ENCODE assay signal across 16 cellular contexts in genomic region chr10:70714245-70714644, GRCh38. TPM values are rescaled to one million over a fixed set of nuclear protein-coding genes. Genes with fewer than 3 reads are reported as not detected.
A peak's percentile ranks its signal among the peaks of the same experiment; 100 is the strongest.
DNase-seq lines count a peak whose midpoint lies in the region; ATAC-seq, FAIRE-seq and TF ChIP-seq lines count a peak whose summit lies in the region.
"Had no signal": no experiment of that assay in that cellular context is flagged by ENCODE, and none has a peak within 500 bp of the region (broad histone marks: within the 10 kb centered on the region; RNA-seq: fewer than 3 reads in every experiment).

No MANE protein-coding gene starts in this region.

- BruUV-seq in K562 (replicated peaks; lab: Mats Ljungman, UMichigan): no TSS peak
- no TSS peak for BruUV-seq in A673 (replicated peaks; lab: Mats Ljungman, UMichigan)

- 0 out of 3 replicates have a peak overlapping the region, but pooled peaks have one; percentile 6 for H3K27ac ChIP-seq in K562 (ENCODE audit: extremely low read depth, low read depth, low read length)
- no peak overlapping the region for H3K27ac ChIP-seq in tibial nerve
- H3K27ac ChIP-seq in A673 (ENCODE audit: low read depth, low read length, poor library complexity, severe bottlenecking): no peak overlapping the region
- H3K27ac ChIP-seq: C4-2B had no signal

- POLR2A ChIA-PET in K562 (lab: Yijun Ruan, JAX): interaction anchor here (0.6 to 1.2 kb wide), 4 partner anchors 10 to 50 kb away, joined by 3 read pairs; no protein-coding TSS in a partner anchor
- POLR2A ChIA-PET in A673 (lab: Charles Lee; ENCODE audit: low non-redundant PET): no interaction called here

- WGBS in K562 (ENCODE audit: insufficient coverage, low coverage, missing lambda C conversion rate): 76% methylated on average over 4 of the region's 4 CpGs
- 63 to 67% methylated on average over 4 of the region's 4 CpGs for WGBS in tibial nerve, 2 donors

- no peak for TF ChIP-seq CTCF in K562 (IDR thresholded peaks at IDR 0.05 in 2 of 3, conservative IDR thresholded peaks at IDR 0.05 in 1 of 3; ENCODE audit: insufficient read depth in 2 of 3, low read depth in 1 of 3, low read length in 3 of 3)
- no peak for TF ChIP-seq CTCF in epithelial cell of esophagus (IDR thresholded peaks at IDR 0.05; ENCODE audit: insufficient read depth, low read depth, low read length, missing control alignments)
- no peak for TF ChIP-seq CTCF in tibial nerve (IDR thresholded peaks at IDR 0.05)
- TF ChIP-seq CTCF in A673 (conservative IDR thresholded peaks at IDR 0.05; ENCODE audit: low read depth, low read length): no peak

- H3K4me3 ChIP-seq in K562 (no peak overlapping the region), epithelial cell of esophagus (ENCODE audit: low read length) (no peak overlapping the region), tibial nerve (no peak overlapping the region), A673 (ENCODE audit: low read depth, low read length, poor library complexity, severe bottlenecking) (no peak overlapping the region)

- DNase-seq in K562 (ENCODE audit: extremely low read depth in 1 of 4, low spot score in 3 of 4) (no peak), epithelial cell of esophagus (ENCODE audit: low read depth) (peak; percentile 2), midbrain (lab: John Stamatoyannopoulos, UW) (peak; percentile 22), superior temporal gyrus (ENCODE audit: extremely low spot score) (peak; percentile 56), tibial nerve (ENCODE audit: low spot score in 2 of 2) (no peak), mesenteric fat pad (ENCODE audit: low spot score) (no peak), A673 (ENCODE audit: low spot score) (no peak)
- DNase-seq: KG1, NCI-H2107, NCI-H345, PC-3, RPMI8226, SHP77 treated with DMSO at 0.1 percent for 48 hours had no signal

- peaks cover 66% of the 10 kb centered on the region; the same call in 2 of the 3 replicates for H3K36me3 ChIP-seq in K562 (ENCODE audit: control insufficient read depth, insufficient read depth, low read length)
- no peaks in the 10 kb centered on the region for H3K36me3 ChIP-seq in tibial nerve
- no peaks in the 10 kb centered on the region for H3K36me3 ChIP-seq in A673 (ENCODE audit: insufficient read depth, low read length, poor library complexity, severe bottlenecking)

- in situ Hi-C loops in K562 (cut with MboI): no loop called here

- H3K4me1 ChIP-seq in K562 (replicated peaks in 1 of 2; ENCODE audit: control insufficient read depth in 2 of 2, insufficient read depth in 2 of 2, low read length in 2 of 2) (peaks cover 24 to 26% of the 10 kb centered on the region in 2 experiments), tibial nerve (peaks cover 0 to 21% (median 4%) of the 10 kb centered on the region in 4 donors), A673 (ENCODE audit: insufficient read depth, low read length, poor library complexity, severe bottlenecking) (no peaks in the 10 kb centered on the region)

- no peak for TF ChIP-seq RAD21 in K562 (CRISPR knock-in tag; conservative IDR thresholded peaks at IDR 0.05 in 1 of 2, IDR thresholded peaks at IDR 0.05 in 1 of 2)

- TF ChIP-seq POLR2A in K562 (conservative IDR thresholded peaks at IDR 0.05) (no peak), tibial nerve (IDR thresholded peaks at IDR 0.05) (no peak)

- FAIRE-seq in K562 (lab: Jason Lieb, UNC): no peak
- FAIRE-seq: D721Med, HepG2 had no signal

- CTCF ChIA-PET in K562 (lab: Yijun Ruan, JAX; ENCODE audit: low intra/inter-chr PET ratio): no interaction called here
- CTCF ChIA-PET in A673 (lab: Charles Lee): interaction anchor here (1.0 kb wide), 1 partner anchor 155 kb away, joined by 6 read pairs; no protein-coding TSS in a partner anchor

- peaks cover 9% of the 10 kb centered on the region for H3K9me1 ChIP-seq in K562 (ENCODE audit: control insufficient read depth, insufficient read depth, low read length)

- TF ChIP-seq EP300 in K562 (IDR thresholded peaks at IDR 0.05; ENCODE audit: low read length) (no peak), tibial nerve (IDR thresholded peaks at IDR 0.05) (no peak)

- ATAC-seq in K562: no peak
- ATAC-seq: HepG2, PC-3 had no signal

- H3K9me3 ChIP-seq in K562 (replicated peaks; ENCODE audit: control insufficient read depth, insufficient read depth, low read depth, low read length) (no peaks in the 10 kb centered on the region), tibial nerve (no peaks in the 10 kb centered on the region), A673 (ENCODE audit: low read depth, low read length, poor library complexity, severe bottlenecking) (no peaks in the 10 kb centered on the region)

- H3K79me2 ChIP-seq in K562 (ENCODE audit: control insufficient read depth, insufficient read depth, low read length): peaks cover 16% of the 10 kb centered on the region

- no peaks in the 10 kb centered on the region for H3K27me3 ChIP-seq in K562 (ENCODE audit: control insufficient read depth in 2 of 2, insufficient read depth in 2 of 2, low read length in 2 of 2)
- H3K27me3 ChIP-seq in tibial nerve: no peaks in the 10 kb centered on the region
- H3K27me3 ChIP-seq in A673 (replicated peaks; ENCODE audit: insufficient read depth, low read depth, low read length, poor library complexity): no peaks in the 10 kb centered on the region

- peak overlapping the region in 1 of 2 experiments; percentile 88; a peak in 1 of 4 replicates for H3K9ac ChIP-seq in K562 (ENCODE audit: insufficient read depth in 1 of 2, low read depth in 2 of 2, low read length in 2 of 2)

- H3K4me2 ChIP-seq in K562 (ENCODE audit: insufficient read depth, low read length): no peak overlapping the region

- no peak overlapping the region for H2AFZ ChIP-seq in K562 (ENCODE audit: low read depth, low read length)

- no peaks in the 10 kb centered on the region for H4K20me1 ChIP-seq in K562 (replicated peaks; ENCODE audit: control insufficient read depth, insufficient read depth, low read length)

- intact Hi-C loops in K562 (cut with micrococcal nuclease): no loop called here
- intact Hi-C loops in A673 (cut with micrococcal nuclease; ENCODE audit: unreplicated experiment): no loop called here

TF ChIP-seq in K562, 482 proteins besides CTCF, POLR2A, EP300 and RAD21:
- TF ChIP-seq IFI16 (CRISPR knock-in tag; IDR thresholded peaks at IDR 0.05) (no peak), ZNF23 (CRISPR knock-in tag; IDR thresholded peaks at IDR 0.05) (no peak), ETS1 (conservative IDR thresholded peaks at IDR 0.05; ENCODE audit: control insufficient read depth, low read depth, low read length) (no peak), ZNF766 (CRISPR knock-in tag; conservative IDR thresholded peaks at IDR 0.05) (no peak), ZNF146 (CRISPR knock-in tag; IDR thresholded peaks at IDR 0.05; ENCODE audit: unreplicated experiment) (no peak), TOE1 (IDR thresholded peaks at IDR 0.05; ENCODE audit: borderline replicate concordance) (no peak), TOE1 (CRISPR knock-in tag; IDR thresholded peaks at IDR 0.05; ENCODE audit: borderline replicate concordance, low read depth) (no peak)

RNA-seq across cellular contexts. Expression of gene ADAMTS14, which starts 41.9 kb away (rescaled TPM):
- total RNA-seq in K562 (2011; cell fraction: chromatin; rRNA removed; ENCODE audit: low replicate concordance): 66.8 and 209 TPM in 2 replicates
- total RNA-seq in K562 (2011; cell fraction: nucleolus; rRNA removed): 115 and 150 TPM in 2 replicates
- total RNA-seq in K562 (2011; cell fraction: nucleoplasm; rRNA removed): 67.9 and 80.6 TPM in 2 replicates
- total RNA-seq in K562 (2014; rRNA removed) (15.9 and 23.8 TPM in 2 replicates), K562 (2014; rRNA removed; fragmentation: Illumina TruSeq; extraction: Trizol) (4.3 and 6.3 TPM in 2 replicates), K562 (2015; rRNA removed; fragmentation: Illumina TruSeq; extraction: Trizol) (15.3 and 15.4 TPM in 2 replicates), K562 (2021) (30.4 and 31.7 TPM in 2 replicates), tibial nerve (10 to 100 TPM in 1 of 4 donors, 1 to 10 TPM in 3; 4.2 to 12.1 (median 7.4) TPM), mesenteric fat pad (0.61 TPM), A673 (2021) (0.09 and 0.21 TPM in 2 replicates)
- polyA plus RNA-seq in K562 (2011; rRNA removed) (37.4 and 45.4 TPM in 2 replicates), K562 (2014; fragmentation: Illumina TruSeq; extraction: Trizol) (20.3 and 24.1 TPM in 2 replicates), K562 (2014; fragmentation: Nextera tagmentation; extraction: Ambion mirVana) (under 1 TPM; 0.04 to 0.27 TPM), K562 (2014; rRNA removed) (32.7 and 35.9 TPM in 2 replicates)
- 27.2 and 39.3 TPM in 2 replicates for polyA plus RNA-seq in K562 (2011; cell fraction: cytosol; rRNA removed)
- polyA plus RNA-seq in K562 (2011; cell fraction: nucleus; rRNA removed): 187 and 443 TPM in 2 replicates
- polyA plus RNA-seq in K562 (2012): 30.9 and 86.2 TPM in 2 replicates
- 8.4 and 15.8 TPM in 2 replicates for polyA minus RNA-seq in K562 (2011; rRNA and poly(A)+ RNA removed)
- polyA minus RNA-seq in K562 (2011; cell fraction: cytosol; rRNA and poly(A)+ RNA removed): 15.8 and 16.4 TPM in 2 replicates
- polyA minus RNA-seq in K562 (2011; cell fraction: nucleus; rRNA and poly(A)+ RNA removed): 55.8 and 81.5 TPM in 2 replicates

Comparison
In these comparisons a context has a peak if more than half of its experiments do, and no peak if none do; other contexts are left out.
1. DNase-seq: peak in epithelial cell of esophagus (single experiment), midbrain (single experiment) and superior temporal gyrus (single experiment); none in K562 (0 of 4), tibial nerve (0 of 2), mesenteric fat pad (single experiment) and A673 (single experiment).